ENCODE assay signal across 10 cellular contexts in the genomic region with DNA sequence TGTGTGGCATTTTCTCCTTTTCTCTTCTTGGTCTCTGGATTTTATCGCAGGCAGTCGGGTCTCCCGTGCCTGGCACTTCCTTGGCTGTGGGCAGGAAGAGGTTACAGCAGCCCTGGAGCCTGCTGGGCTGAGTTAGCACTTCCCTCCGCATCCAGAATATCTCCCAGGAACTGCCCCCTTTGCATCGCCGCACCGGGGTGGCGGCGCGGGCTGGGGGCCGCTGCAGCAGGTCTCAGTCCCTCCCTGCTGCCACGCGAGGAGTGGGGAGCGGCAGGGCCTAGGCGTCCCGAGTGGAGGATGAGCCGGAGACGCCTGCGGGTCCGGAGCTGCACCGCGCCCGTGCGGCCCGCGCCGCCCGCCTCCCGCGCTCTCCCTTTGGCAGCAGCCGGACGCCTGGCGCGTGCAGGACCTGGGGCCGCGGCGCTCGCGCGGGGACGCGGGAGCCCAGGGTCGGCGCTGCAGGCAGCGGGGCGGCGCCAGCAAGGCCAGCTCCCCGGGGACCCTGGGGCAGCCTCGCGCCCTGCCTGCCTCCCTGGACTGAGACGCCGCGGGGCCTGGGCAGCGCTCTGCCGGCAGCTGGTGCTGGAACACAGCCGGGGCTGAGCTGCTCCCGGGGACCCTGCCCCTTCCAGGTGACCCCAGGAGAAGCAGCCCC.
DNase-seq lines count a peak whose midpoint lies in the region; ATAC-seq, FAIRE-seq and TF ChIP-seq lines count a peak whose summit lies in the region.
"Had no signal": no experiment of that assay in that cellular context is flagged by ENCODE, and none has a peak within 500 bp of the region (broad histone marks: within the 10 kb centered on the region; RNA-seq: fewer than 3 reads in every experiment).

No MANE protein-coding gene starts in this region.

- peaks cover 0 to 10% (median 0%) of the 10 kb centered on the region in 4 donors for H3K4me1 ChIP-seq in Peyer's patch
- no peaks in the 10 kb centered on the region for H3K4me1 ChIP-seq in right cardiac atrium (ENCODE audit: control insufficient read depth, insufficient read depth, low read length)
- no peaks in the 10 kb centered on the region for H3K4me1 ChIP-seq in rectal smooth muscle tissue (ENCODE audit: control insufficient read depth, insufficient read depth, low read length)

- FAIRE-seq in HTR-8/SVneo (lab: Jason Lieb, UNC), result no peak

- H3K9ac ChIP-seq in rectal smooth muscle tissue (ENCODE audit: low read length), result no peak overlapping the region

- DNase-seq in Daoy (ENCODE audit: low read depth), result peak; percentile 21
- DNase-seq in Peyer's patch, result peak in 1 of 3 donors; percentile 62
- DNase-seq in right cardiac atrium, result peak; percentile 28 to 77 (median 66)
- no peak for DNase-seq in NCI-H2107 (lab: John Stamatoyannopoulos, UW)
- DNase-seq in NCI-H1694 treated with DMSO at 0.1 percent for 48 hours (lab: John Stamatoyannopoulos, UW), result no peak
- no peak for DNase-seq in HTR-8/SVneo (ENCODE audit: insufficient read length, low spot score)
- DNase-seq in SIG-M5 treated with dmso at 0.1 percent for 504 hours (lab: John Stamatoyannopoulos, UW; ENCODE audit: unreplicated experiment), result no peak
- DNase-seq: activated naive CD4-positive, alpha-beta T cell treated with anti-CD3 and anti-CD28 coated beads, Interleukin-2, amount 10 ng/mL, durations not matched to agents 7 days and 5 days; stimulated activated naive CD4-positive, alpha-beta T cell had no signal

- H3K27ac ChIP-seq in Peyer's patch (no peak overlapping the region), right cardiac atrium (ENCODE audit: low read length) (no peak overlapping the region), rectal smooth muscle tissue (ENCODE audit: low read depth, low read length) (no peak overlapping the region)

- H3K4me3 ChIP-seq in Peyer's patch (peak overlapping the region in 3 of 4 donors; percentile 17 to 66 (median 60)), right cardiac atrium (ENCODE audit: low read length) (peak overlapping the region; percentile 40), rectal smooth muscle tissue (ENCODE audit: low read length) (peak overlapping the region; percentile 57)

- under 1% methylated on average over 57 of the region's 57 CpGs for WGBS in right cardiac atrium

- peak; percentile 45 to 85 for ATAC-seq in right cardiac atrium

- TF ChIP-seq POLR2A in Peyer's patch (IDR thresholded peaks at IDR 0.05), result no peak

- H3K27me3 ChIP-seq in Peyer's patch (no peaks in the 10 kb centered on the region), right cardiac atrium (ENCODE audit: control insufficient read depth, insufficient read depth) (peaks cover 4% of the 10 kb centered on the region), rectal smooth muscle tissue (ENCODE audit: control insufficient read depth, insufficient read depth, low read length) (peaks cover 8% of the 10 kb centered on the region)

- intact Hi-C loops in right cardiac atrium (cut with DNase I), result no loop called here

- no peak for TF ChIP-seq CTCF in Peyer's patch (IDR thresholded peaks at IDR 0.05)

- H3K9me3 ChIP-seq in Peyer's patch, result no peaks in the 10 kb centered on the region
- no peaks in the 10 kb centered on the region for H3K9me3 ChIP-seq in right cardiac atrium (ENCODE audit: control insufficient read depth, low read length)

- H3K36me3 ChIP-seq in Peyer's patch, result no peaks in the 10 kb centered on the region
- no peaks in the 10 kb centered on the region for H3K36me3 ChIP-seq in rectal smooth muscle tissue (ENCODE audit: control insufficient read depth, insufficient read depth, low read length)

Comparison
In these comparisons a context has a peak if more than half of its experiments do, and no peak if none do; other contexts are left out.
1. DNase-seq: peak in Daoy (single experiment) and right cardiac atrium (3 of 3); none in NCI-H2107 (single experiment), NCI-H1694 treated with DMSO at 0.1 percent for 48 hours (single experiment), HTR-8/SVneo (single experiment) and SIG-M5 treated with dmso at 0.1 percent for 504 hours (single experiment).
2. Peak in every context shown above with its lines, with median percentiles within 50 percentile points of each other: H3K4me3 ChIP-seq.